ENCODE assay signal across 17 cellular contexts in the genomic region with DNA sequence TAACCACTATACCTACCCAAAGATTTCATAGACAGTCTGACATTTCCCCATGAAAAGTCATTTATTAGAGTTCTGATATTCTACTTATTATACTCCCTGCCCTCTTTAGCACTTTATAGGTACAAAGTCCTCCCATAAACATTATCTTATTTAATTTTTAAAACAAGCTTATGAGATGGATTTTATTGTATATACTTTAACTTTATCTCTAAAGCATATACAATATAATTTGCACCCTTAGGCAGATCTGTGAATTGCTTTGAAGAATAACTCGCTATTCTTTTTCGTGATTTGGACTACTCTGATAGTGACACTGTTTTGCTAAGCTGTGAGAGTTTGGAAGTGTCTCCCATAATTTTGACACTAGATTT.
DNase-seq lines count a peak whose midpoint lies in the region; ATAC-seq and TF ChIP-seq lines count a peak whose summit lies in the region.
"Had no signal": no experiment of that assay in that cellular context is flagged by ENCODE, and none has a peak within 500 bp of the region (broad histone marks: within the 10 kb centered on the region; RNA-seq: fewer than 3 reads in every experiment).

No MANE protein-coding gene starts in this region.

- CTCF ChIA-PET in HCT116 (lab: Charles Lee), result no interaction called here

- no peaks in the 10 kb centered on the region for H3K36me3 Mint-ChIP-seq in progenitor cell of endocrine pancreas (ENCODE audit: insufficient read depth)

- no peak overlapping the region for H3K4me2 ChIP-seq in HCT116 (ENCODE audit: low read length)

- BruUV-seq in HCT116 (replicated peaks; lab: Mats Ljungman, UMichigan), result no TSS peak

- no peak overlapping the region for H3K4me3 Mint-ChIP-seq in progenitor cell of endocrine pancreas (ENCODE audit: low read depth)
- H3K4me3 Mint-ChIP-seq: H9 had no signal

- H3K27ac ChIP-seq in HCT116 (ENCODE audit: low read depth, low read length) (peak overlapping the region; percentile 72; the same call in 1 of the 2 replicates), uterus (peak overlapping the region; percentile 80 to 86), coronary artery (no peak overlapping the region)
- H3K27ac ChIP-seq: SJSA1 had no signal

- H3K27me3 Mint-ChIP-seq in progenitor cell of endocrine pancreas, result no peaks in the 10 kb centered on the region

- POLR2A ChIA-PET in HCT116 (lab: Charles Lee), result interaction anchor here (1.3 kb wide), 1 partner anchor 10 kb away, joined by 3 read pairs; no protein-coding TSS in a partner anchor

- TF ChIP-seq CTCF in HCT116 (IDR thresholded peaks at IDR 0.05 in 2 of 3, conservative IDR thresholded peaks at IDR 0.05 in 1 of 3; ENCODE audit: borderline replicate concordance in 1 of 3, insufficient read depth in 1 of 3, low read depth in 2 of 3, low read length in 2 of 3), result no peak
- TF ChIP-seq CTCF in progenitor cell of endocrine pancreas (IDR thresholded peaks at IDR 0.05; ENCODE audit: unreplicated experiment), result no peak
- no peak for TF ChIP-seq CTCF in uterus (IDR thresholded peaks at IDR 0.05)
- TF ChIP-seq CTCF in coronary artery (IDR thresholded peaks at IDR 0.05), result no peak

- no peak overlapping the region for H3K4me3 ChIP-seq in HCT116 (replicated peaks in 1 of 2; ENCODE audit: low read depth in 1 of 2, low read length in 2 of 2)
- H3K4me3 ChIP-seq in uterus, result no peak overlapping the region
- H3K4me3 ChIP-seq in coronary artery, result no peak overlapping the region
- H3K4me3 ChIP-seq: SJSA1 had no signal

- H3K27me3 ChIP-seq in HCT116 (ENCODE audit: insufficient read depth, low read length) (no peaks in the 10 kb centered on the region), uterus (no peaks in the 10 kb centered on the region)
- H3K27me3 ChIP-seq: Peyer's patch, SJSA1 had no signal

- intact Hi-C loops in HCT116 (cut with micrococcal nuclease), result no loop called here
- intact Hi-C loops in left colon (cut with DNase I, micrococcal nuclease), result no loop called here
- intact Hi-C loops in uterus (cut with DNase I; ENCODE audit: low total_unique reads), result no loop called here

- no peak overlapping the region for H3K9ac ChIP-seq in HCT116 (ENCODE audit: low read length)

- no peak for TF ChIP-seq RAD21 in HCT116 (IDR thresholded peaks at IDR 0.05; ENCODE audit: low read depth)

- DNase-seq in HCT116 (ENCODE audit: low read depth, low spot score) (no peak), left colon (no peak), progenitor cell of endocrine pancreas (ENCODE audit: low spot score, unreplicated experiment) (no peak), uterus (no peak), coronary artery (ENCODE audit: low spot score) (no peak)
- DNase-seq in effector CD4-positive, alpha-beta T cell, result no peak
- DNase-seq: ACHN, C1 segment of cervical spinal cord, DMS79 treated with DMSO at 0.1 percent for 48 hours, H9, NCI-H1105 treated with DMSO at 0.1 percent for 48 hours, NCI-H1694, NCI-H2081 treated with DMSO at 0.1 percent for 48 hours, Peyer's patch had no signal

- no peaks in the 10 kb centered on the region for H3K79me2 ChIP-seq in HCT116 (ENCODE audit: insufficient read depth, low read length)

- ATAC-seq in HCT116 (no peak), left colon (peak; percentile 61), HG03045 (IDR thresholded peaks at IDR 0.05; ENCODE audit: unreplicated experiment) (no peak), GM21447 (IDR thresholded peaks at IDR 0.05; ENCODE audit: unreplicated experiment) (no peak)

- H3K9me2 ChIP-seq in HCT116 (ENCODE audit: insufficient read depth), result no peaks in the 10 kb centered on the region

- no peaks in the 10 kb centered on the region for H3K9me3 Mint-ChIP-seq in progenitor cell of endocrine pancreas (ENCODE audit: low read depth)
- H3K9me3 Mint-ChIP-seq: H9 had no signal

- RAD21 ChIA-PET in HCT116 (lab: Charles Lee; ENCODE audit: low non-redundant PET in 1 of 2, low total read pairs in 2 of 2, uncharacterized antibody in 2 of 2, unreplicated experiment in 2 of 2), result no interaction called here

- H3K4me1 Mint-ChIP-seq in progenitor cell of endocrine pancreas (ENCODE audit: low read depth), result peaks cover 76% of the 10 kb centered on the region

- H2AFZ ChIP-seq in HCT116 (ENCODE audit: low read depth, low read length, poor library complexity, severe bottlenecking), result no peak overlapping the region

- H3K4me1 ChIP-seq in HCT116 (ENCODE audit: control insufficient read depth in 1 of 2, insufficient read depth in 2 of 2, low read length in 2 of 2) (peaks cover 9 to 68% of the 10 kb centered on the region in 2 experiments), uterus (peaks cover 0 to 10% of the 10 kb centered on the region in 2 donors)

- TF ChIP-seq POLR2A in HCT116 (IDR thresholded peaks at IDR 0.05; ENCODE audit: borderline replicate concordance, extremely low read depth, insufficient read depth, insufficient read length) (no peak), uterus (IDR thresholded peaks at IDR 0.05) (no peak)

- H3K27ac Mint-ChIP-seq in progenitor cell of endocrine pancreas, result peak overlapping the region; percentile 96
- H3K27ac Mint-ChIP-seq: H9 had no signal

- H3K36me3 ChIP-seq in HCT116 (ENCODE audit: control insufficient read depth in 1 of 2, insufficient read depth in 2 of 2, low read length in 2 of 2) (no peaks in the 10 kb centered on the region), uterus (no peaks in the 10 kb centered on the region)
- H3K36me3 ChIP-seq: Peyer's patch, SJSA1 had no signal

- no peaks in the 10 kb centered on the region for H4K20me1 ChIP-seq in HCT116 (ENCODE audit: insufficient read depth)

- H3K9me3 ChIP-seq in HCT116 (ENCODE audit: control insufficient read depth in 1 of 2, insufficient read depth in 1 of 2, low read depth in 1 of 2, low read length in 2 of 2) (no peaks in the 10 kb centered on the region), uterus (no peaks in the 10 kb centered on the region)
- H3K9me3 ChIP-seq: Peyer's patch, SJSA1 had no signal

TF ChIP-seq in HCT116, 20 proteins besides CTCF, POLR2A, EP300 and RAD21:
- TF ChIP-seq TCF7L2 (IDR thresholded peaks at IDR 0.05; ENCODE audit: borderline replicate concordance, extremely low read depth, insufficient read depth, insufficient read length) (no peak), POLR2AphosphoS5 (IDR thresholded peaks at IDR 0.05; ENCODE audit: low read depth, low read length) (no peak), FOSL1 (IDR thresholded peaks at IDR 0.05; ENCODE audit: low read depth) (no peak), ZFX (IDR thresholded peaks at IDR 0.05) (no peak), ZNF274 (IDR thresholded peaks at IDR 0.05; ENCODE audit: low read depth, low read length) (no peak), EZH2 (IDR thresholded peaks at IDR 0.05) (no peak), JUND (IDR thresholded peaks at IDR 0.05) (no peak), EGR1 (IDR thresholded peaks at IDR 0.05; ENCODE audit: low read depth) (no peak), SRF (IDR thresholded peaks at IDR 0.05; ENCODE audit: low read depth) (no peak), CEBPB (IDR thresholded peaks at IDR 0.05; ENCODE audit: low read depth) (no peak)

Comparison
In these comparisons a context has a peak if more than half of its experiments do, and no peak if none do; other contexts are left out.
1. H3K27ac ChIP-seq: peak in HCT116 (single experiment) and uterus (2 of 2); none in coronary artery (0 of 2).